In genomic region chr9:37034320-37034937, GRCh38 we compare ENCODE assay signal across 8 cellular contexts. TPM values are rescaled to one million over a fixed set of nuclear protein-coding genes. Genes with fewer than 3 reads are reported as not detected.
DNase-seq lines count a peak whose midpoint lies in the region; ATAC-seq lines count a peak whose summit lies in the region.

No MANE protein-coding gene starts in this region.

- ATAC-seq in GM21825 (IDR thresholded peaks at IDR 0.05; ENCODE audit: unreplicated experiment) = peak; percentile 18
- ATAC-seq in activated naive CD8-positive, alpha-beta T cell treated with anti-CD3 and anti-CD28 coated beads, Interleukin-2, amount 10 ng/mL, durations not matched to agents 7 days and 5 days (ENCODE audit: low read depth) = peak; percentile 43
- ATAC-seq in HG03097 (IDR thresholded peaks at IDR 0.05; ENCODE audit: low FRiP score, unreplicated experiment) = no peak

- no peaks in the 10 kb centered on the region for H3K36me3 Mint-ChIP-seq in activated naive CD8-positive, alpha-beta T cell treated with anti-CD3 and anti-CD28 coated beads, Interleukin-2, amount 10 ng/mL, durations not matched to agents 7 days and 5 days

- peaks cover 15 to 31% of the 10 kb centered on the region in 2 donors for H3K4me1 ChIP-seq in mucosa of rectum (ENCODE audit: control insufficient read depth in 2 of 2, insufficient read depth in 2 of 2, low read length in 2 of 2)

- H3K4me1 Mint-ChIP-seq in activated naive CD8-positive, alpha-beta T cell treated with anti-CD3 and anti-CD28 coated beads, Interleukin-2, amount 10 ng/mL, durations not matched to agents 7 days and 5 days = peaks cover 32% of the 10 kb centered on the region

- POLR2A ChIA-PET in activated naive CD8-positive, alpha-beta T cell treated with anti-CD3 and anti-CD28 coated beads, Interleukin-2, amount 10 ng/mL, durations not matched to agents 7 days and 5 days (lab: Charles Lee) = interaction anchor here (0.7 to 1.0 kb wide), 2 partner anchors 144 to 268 kb away, joined by 3 to 7 read pairs; no protein-coding TSS in a partner anchor

- peak overlapping the region; percentile 3 to 50 for H3K4me3 ChIP-seq in mucosa of rectum (ENCODE audit: low read length in 2 of 2)

- peaks cover 92 to 94% of the 10 kb centered on the region in 2 donors for H3K27me3 ChIP-seq in mucosa of rectum (ENCODE audit: control insufficient read depth in 2 of 2, insufficient read depth in 2 of 2, low read length in 2 of 2)

- peaks cover 95% of the 10 kb centered on the region for H3K27me3 Mint-ChIP-seq in activated naive CD8-positive, alpha-beta T cell treated with anti-CD3 and anti-CD28 coated beads, Interleukin-2, amount 10 ng/mL, durations not matched to agents 7 days and 5 days

- DNase-seq in NCI-H1436 (lab: John Stamatoyannopoulos, UW) (peak; percentile 26), NCI-H1436 treated with DMSO at 0.1 percent for 48 hours (lab: John Stamatoyannopoulos, UW) (no peak), NCI-H1930 (lab: John Stamatoyannopoulos, UW) (peak; percentile 28 to 55), foreskin melanocyte (no peak)
- DNase-seq in activated naive CD8-positive, alpha-beta T cell treated with anti-CD3 and anti-CD28 coated beads, Interleukin-2, amount 10 ng/mL, durations not matched to agents 7 days and 5 days = peak; percentile 59

- H3K27ac Mint-ChIP-seq in activated naive CD8-positive, alpha-beta T cell treated with anti-CD3 and anti-CD28 coated beads, Interleukin-2, amount 10 ng/mL, durations not matched to agents 7 days and 5 days = no peak overlapping the region

- no peak overlapping the region for H3K9ac ChIP-seq in mucosa of rectum (ENCODE audit: low read depth in 1 of 2, low read length in 2 of 2)

- peak overlapping the region in 1 of 2 donors; percentile 68 for H3K27ac ChIP-seq in mucosa of rectum (ENCODE audit: low read depth in 2 of 2, low read length in 2 of 2)

- no peaks in the 10 kb centered on the region for H3K9me3 ChIP-seq in mucosa of rectum (ENCODE audit: control insufficient read depth in 2 of 2, low read length in 2 of 2)

- H3K9me3 Mint-ChIP-seq in activated naive CD8-positive, alpha-beta T cell treated with anti-CD3 and anti-CD28 coated beads, Interleukin-2, amount 10 ng/mL, durations not matched to agents 7 days and 5 days = no peaks in the 10 kb centered on the region

- H3K4me3 Mint-ChIP-seq in activated naive CD8-positive, alpha-beta T cell treated with anti-CD3 and anti-CD28 coated beads, Interleukin-2, amount 10 ng/mL, durations not matched to agents 7 days and 5 days = peak overlapping the region; percentile 79

- no peaks in the 10 kb centered on the region for H3K36me3 ChIP-seq in mucosa of rectum (ENCODE audit: control insufficient read depth in 2 of 2, insufficient read depth in 2 of 2, low read length in 2 of 2)

RNA-seq across cellular contexts. Expression of gene PAX5, which starts 0.4 kb away (rescaled TPM):
- 1 to 10 TPM in 1 of 2 experiments, under 1 TPM in 1; 0.89 to 1.1 TPM for total RNA-seq in activated naive CD8-positive, alpha-beta T cell treated with anti-CD3 and anti-CD28 coated beads, Interleukin-2, amount 10 ng/mL, durations not matched to agents 7 days and 5 days

Comparison
In these comparisons a context has a peak if more than half of its experiments do, and no peak if none do; other contexts are left out.
1. DNase-seq: peak in NCI-H1436 (single experiment), NCI-H1930 (2 of 2) and activated naive CD8-positive, alpha-beta T cell treated with anti-CD3 and anti-CD28 coated beads, Interleukin-2, amount 10 ng/mL, durations not matched to agents 7 days and 5 days (single experiment); none in NCI-H1436 treated with DMSO at 0.1 percent for 48 hours (single experiment) and foreskin melanocyte (single experiment).